In genomic region chr6:112086744-112087135, GRCh38 we compare ENCODE assay signal across 1 cellular context.
TF ChIP-seq lines count a peak whose summit lies in the region.

No MANE protein-coding gene starts in this region.

TF ChIP-seq in GM12878, 131 proteins besides CTCF, POLR2A, EP300 and RAD21:
- TF ChIP-seq SMC3 (IDR thresholded peaks at IDR 0.05; ENCODE audit: borderline replicate concordance, low read length) (0 out of 2 replicates have a peak, but pooled peaks have one; percentile 18), EGR1 (IDR thresholded peaks at IDR 0.05; ENCODE audit: borderline replicate concordance in 1 of 2, low read depth in 2 of 2, low read length in 2 of 2) (no peak), PBX3 (IDR thresholded peaks at IDR 0.05; ENCODE audit: insufficient replicate concordance, low read depth, low read length) (no peak), E2F8 (IDR thresholded peaks at IDR 0.05; ENCODE audit: low read depth, partially characterized antibody) (no peak), IRF3 (IDR thresholded peaks at IDR 0.05) (no peak)
